ENCODE assay signal across 16 cellular contexts in genomic region chr7:18803880-18804279, GRCh38.
DNase-seq lines count a peak whose midpoint lies in the region; ATAC-seq, FAIRE-seq and TF ChIP-seq lines count a peak whose summit lies in the region.
"Had no signal": no experiment of that assay in that cellular context is flagged by ENCODE, and none has a peak within 500 bp of the region (broad histone marks: within the 10 kb centered on the region; RNA-seq: fewer than 3 reads in every experiment).

No MANE protein-coding gene starts in this region.

- peak; percentile 69 for FAIRE-seq in H54 (lab: Jason Lieb, UNC)
- no peak for FAIRE-seq in bronchial epithelial cell (lab: Jason Lieb, UNC)
- FAIRE-seq: H1 had no signal

- H3K18ac ChIP-seq in neuronal stem cell (ENCODE audit: low read length): no peak overlapping the region

- H2BK5ac ChIP-seq in neuronal stem cell (ENCODE audit: low read length): no peak overlapping the region

- intact Hi-C loops in A673 (cut with micrococcal nuclease; ENCODE audit: unreplicated experiment): no loop called here

- ATAC-seq in GM19467 (IDR thresholded peaks at IDR 0.05; ENCODE audit: unreplicated experiment): no peak
- ATAC-seq: CD8-positive, alpha-beta T cell had no signal

- CTCF ChIA-PET in A673 (lab: Charles Lee): no interaction called here

- peaks cover 8% of the 10 kb centered on the region; the same call in 1 of the 2 replicates for H3K9me3 ChIP-seq in SK-N-MC (ENCODE audit: low read depth, low read length)
- H3K9me3 ChIP-seq in neuronal stem cell (replicated peaks in 1 of 2; ENCODE audit: control insufficient read depth in 2 of 2, insufficient read depth in 1 of 2, low read depth in 1 of 2, low read length in 2 of 2): peaks cover 0 to 1% of the 10 kb centered on the region in 2 donors
- no peaks in the 10 kb centered on the region for H3K9me3 ChIP-seq in A673 (ENCODE audit: low read depth, low read length, poor library complexity, severe bottlenecking)
- H3K9me3 ChIP-seq: BLaER1 treated with 17β-estradiol and CSF1 and Interleukin-3, amounts not matched to agents 10 nM and 100 nM; HAP-1 had no signal

- H3K27ac ChIP-seq in SK-N-MC (no peak overlapping the region), neuronal stem cell (replicated peaks; ENCODE audit: low read length) (no peak overlapping the region), A673 (ENCODE audit: low read depth, low read length, poor library complexity, severe bottlenecking) (no peak overlapping the region), caudate nucleus (ENCODE audit: low read depth, low read length) (no peak overlapping the region)
- H3K27ac ChIP-seq: BLaER1 treated with 17β-estradiol and CSF1 and Interleukin-3, amounts not matched to agents 10 nM and 100 nM had no signal

- POLR2A ChIA-PET in A673 (lab: Charles Lee; ENCODE audit: low non-redundant PET): no interaction called here

- TF ChIP-seq CTCF in bronchial epithelial cell (IDR thresholded peaks at IDR 0.05; ENCODE audit: insufficient read depth, low read length, severe bottlenecking): no peak
- TF ChIP-seq CTCF in A673 (conservative IDR thresholded peaks at IDR 0.05; ENCODE audit: low read depth, low read length): no peak

- peak overlapping the region; percentile 36 for H2AFZ ChIP-seq in neuronal stem cell (ENCODE audit: low read length)

- no peak overlapping the region for H3K4ac ChIP-seq in neuronal stem cell (ENCODE audit: low read length)

- H3K9ac ChIP-seq in SK-N-MC (ENCODE audit: insufficient read length): peak overlapping the region; percentile 36
- H3K9ac ChIP-seq in neuronal stem cell (ENCODE audit: low read depth, low read length, poor library complexity): no peak overlapping the region
- H3K9ac ChIP-seq: BLaER1 treated with 17β-estradiol and CSF1 and Interleukin-3, amounts not matched to agents 10 nM and 100 nM had no signal

- H4K91ac ChIP-seq in neuronal stem cell (ENCODE audit: low read depth, low read length, poor library complexity): no peak overlapping the region

- H3K79me1 ChIP-seq in neuronal stem cell (ENCODE audit: low read depth, low read length): no peaks in the 10 kb centered on the region

- no peak for DNase-seq in H54 (ENCODE audit: insufficient read length, low spot score)
- DNase-seq in SK-N-MC (ENCODE audit: low read depth, low spot score): no peak
- DNase-seq in bronchial epithelial cell (ENCODE audit: low read depth): peak; percentile 51
- no peak for DNase-seq in neuronal stem cell (ENCODE audit: low spot score)
- no peak for DNase-seq in A673 (ENCODE audit: low spot score)
- DNase-seq in NCI-H1092 (lab: John Stamatoyannopoulos, UW): no peak
- no peak for DNase-seq in caudate nucleus (lab: John Stamatoyannopoulos, UW)
- DNase-seq: 8988T; Calu3; CD8-positive, alpha-beta T cell; DMS79 treated with DMSO at 0.1 percent for 48 hours; GF-D8 had no signal

- H3K36me3 ChIP-seq in SK-N-MC (ENCODE audit: insufficient read depth, low read length) (no peaks in the 10 kb centered on the region; the same call in 1 of the 2 replicates), bronchial epithelial cell (ENCODE audit: control insufficient read depth, insufficient read depth, low read length) (no peaks in the 10 kb centered on the region), neuronal stem cell (replicated peaks in 1 of 2; ENCODE audit: control insufficient read depth in 2 of 2, insufficient read depth in 2 of 2, low read length in 2 of 2) (no peaks in the 10 kb centered on the region), A673 (ENCODE audit: insufficient read depth, low read length, poor library complexity, severe bottlenecking) (no peaks in the 10 kb centered on the region)
- H3K36me3 ChIP-seq: BLaER1 treated with 17β-estradiol and CSF1 and Interleukin-3, amounts not matched to agents 10 nM and 100 nM; HAP-1 had no signal

- H3K4me3 ChIP-seq in SK-N-MC (no peak overlapping the region), bronchial epithelial cell (ENCODE audit: low read depth, low read length) (no peak overlapping the region), neuronal stem cell (ENCODE audit: low read length in 2 of 2) (no peak overlapping the region), A673 (ENCODE audit: low read depth, low read length, poor library complexity, severe bottlenecking) (no peak overlapping the region)
- H3K4me3 ChIP-seq: BLaER1 treated with 17β-estradiol and CSF1 and Interleukin-3, amounts not matched to agents 10 nM and 100 nM; HAP-1 had no signal

- H3K4me1 ChIP-seq in neuronal stem cell (ENCODE audit: control insufficient read depth in 2 of 2, insufficient read depth in 1 of 2, low read depth in 1 of 2, low read length in 2 of 2) (peaks cover 2 to 13% of the 10 kb centered on the region in 2 donors), A673 (ENCODE audit: insufficient read depth, low read length, poor library complexity, severe bottlenecking) (no peaks in the 10 kb centered on the region)
- H3K4me1 ChIP-seq: BLaER1 treated with 17β-estradiol and CSF1 and Interleukin-3, amounts not matched to agents 10 nM and 100 nM had no signal

- no peak overlapping the region for H2BK120ac ChIP-seq in neuronal stem cell (ENCODE audit: low read depth, low read length)

- H3K4me2 ChIP-seq in neuronal stem cell (ENCODE audit: insufficient read depth, low read length, poor library complexity, severe bottlenecking): no peak overlapping the region
- H3K4me2 ChIP-seq: BLaER1 treated with 17β-estradiol and CSF1 and Interleukin-3, amounts not matched to agents 10 nM and 100 nM had no signal

- H4K8ac ChIP-seq in neuronal stem cell (ENCODE audit: low read depth, low read length): no peak overlapping the region

- no TSS peak for BruUV-seq in A673 (replicated peaks; lab: Mats Ljungman, UMichigan)

- H3K27me3 ChIP-seq in bronchial epithelial cell (ENCODE audit: control insufficient read depth, insufficient read depth, low read length) (no peaks in the 10 kb centered on the region), neuronal stem cell (ENCODE audit: control insufficient read depth in 3 of 3, insufficient read depth in 3 of 3, low read depth in 1 of 3, low read length in 3 of 3) (no peaks in the 10 kb centered on the region), A673 (replicated peaks; ENCODE audit: insufficient read depth, low read depth, low read length, poor library complexity) (no peaks in the 10 kb centered on the region)
- H3K27me3 ChIP-seq: BLaER1 treated with 17β-estradiol and CSF1 and Interleukin-3, amounts not matched to agents 10 nM and 100 nM had no signal

- no peak overlapping the region for H3K23ac ChIP-seq in neuronal stem cell (ENCODE audit: low read depth, low read length, poor library complexity)

- no peak overlapping the region for H2AK5ac ChIP-seq in neuronal stem cell (ENCODE audit: low read depth, low read length)

- TF ChIP-seq POLR2A in H54 (IDR thresholded peaks at IDR 0.05; ENCODE audit: low read depth, low read length): no peak

- no peak overlapping the region for H2BK15ac ChIP-seq in neuronal stem cell (ENCODE audit: low read length)

- H2BK12ac ChIP-seq in neuronal stem cell (ENCODE audit: low read length): no peak overlapping the region

- no peak overlapping the region for H3K14ac ChIP-seq in neuronal stem cell (ENCODE audit: low read length)
